ENCODE assay signal across 8 cellular contexts in the genomic region with DNA sequence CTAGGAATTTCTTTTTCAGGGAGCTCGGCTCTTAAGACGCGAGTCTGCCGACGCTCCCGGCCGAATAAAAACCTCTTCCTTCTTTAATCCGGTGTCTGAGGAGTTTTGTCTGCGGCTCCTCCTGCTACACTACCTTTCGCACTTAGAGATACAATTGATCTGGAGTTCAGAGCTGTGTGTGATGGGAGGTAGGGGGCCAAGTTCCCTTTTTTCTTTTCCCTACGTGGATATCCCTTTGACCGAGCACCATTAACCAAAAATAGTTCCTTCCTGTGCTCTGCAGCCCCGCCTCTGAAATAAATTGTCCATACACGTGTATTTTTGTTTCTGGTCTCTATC. TPM values are rescaled to one million over a fixed set of nuclear protein-coding genes. Genes with fewer than 3 reads are reported as not detected.
A peak's percentile ranks its signal among the peaks of the same experiment; 100 is the strongest.
DNase-seq lines count a peak whose midpoint lies in the region; ATAC-seq, FAIRE-seq and TF ChIP-seq lines count a peak whose summit lies in the region.

No MANE protein-coding gene starts in this region.

- peak overlapping the region; percentile 94 for H3K4me2 ChIP-seq in A549

- TF ChIP-seq CTCF in A549 (IDR thresholded peaks at IDR 0.05), result no peak
- TF ChIP-seq CTCF in epithelial cell of esophagus (IDR thresholded peaks at IDR 0.05; ENCODE audit: insufficient read depth, low read depth, low read length, missing control alignments), result no peak
- no peak for TF ChIP-seq CTCF in GM10248 (IDR thresholded peaks at IDR 0.05; ENCODE audit: control extremely low read depth, extremely low read depth, low read depth, missing control alignments)

- H3K4me1 ChIP-seq in A549, result peaks cover 13% of the 10 kb centered on the region; the same call in 2 of the 3 replicates

- peak overlapping the region; percentile 93 for H3K4me3 ChIP-seq in A549
- H3K4me3 ChIP-seq in epithelial cell of esophagus (ENCODE audit: low read length), result peak overlapping the region; percentile 88

- POLR2A ChIA-PET in A549 (lab: Yijun Ruan, JAX), result interaction anchor here (1.3 to 1.5 kb wide), 2 partner anchors 10 to 24 kb away, joined by 3 to 4 read pairs; no protein-coding TSS in a partner anchor
- POLR2A ChIA-PET in GM10248 (lab: Yijun Ruan, JAX), result interaction anchor here (0.6 to 1.6 kb wide), 3 partner anchors 12 to 66 kb away, joined by 3 to 8 read pairs (median 4); no protein-coding TSS in a partner anchor

- peak overlapping the region; percentile 98 for H3K4me3 Mint-ChIP-seq in T-helper 1 cell treated with Interleukin-12 subunit alpha and Interleukin-12 subunit beta and Interleukin-4 antibody, amounts not matched to agents 30 μg/mL and 1 μg/mL, for 36 hours
- peak overlapping the region; percentile 94 for H3K4me3 Mint-ChIP-seq in natural killer cell treated with Interleukin-12 subunit alpha and Interleukin-12 subunit beta and Interleukin-15 and Interleukin-18, amount 100 ng/mL, for 72 hours

- DNase-seq in A549 (ENCODE audit: low read depth in 1 of 2, low spot score in 1 of 2), result no peak
- no peak for DNase-seq in epithelial cell of esophagus (ENCODE audit: low read depth)
- no peak for DNase-seq in natural killer cell treated with Interleukin-12 subunit alpha and Interleukin-12 subunit beta and Interleukin-15 and Interleukin-18, amount 100 ng/mL, for 72 hours (ENCODE audit: low spot score)
- DNase-seq in GM10248 (ENCODE audit: extremely low spot score), result no peak
- DNase-seq in NCI-H345 treated with DMSO at 0.1 percent for 48 hours (lab: John Stamatoyannopoulos, UW; ENCODE audit: unreplicated experiment), result no peak

- CTCF ChIA-PET in A549 (lab: Yijun Ruan, JAX), result interaction anchor here (1.0 to 2.2 kb wide), 8 partner anchors 10 to 373 kb away, joined by 3 to 7 read pairs (median 4); no protein-coding TSS in a partner anchor
- CTCF ChIA-PET in GM10248 (lab: Yijun Ruan, JAX), result interaction anchor here (0.7 to 2.9 kb wide), 6 partner anchors 10 to 216 kb away, joined by 3 to 15 read pairs (median 4); no protein-coding TSS in a partner anchor

- peaks cover 25% of the 10 kb centered on the region for H3K4me1 Mint-ChIP-seq in T-helper 1 cell treated with Interleukin-12 subunit alpha and Interleukin-12 subunit beta and Interleukin-4 antibody, amounts not matched to agents 30 μg/mL and 1 μg/mL, for 36 hours (ENCODE audit: low read depth)
- H3K4me1 Mint-ChIP-seq in natural killer cell treated with Interleukin-12 subunit alpha and Interleukin-12 subunit beta and Interleukin-15 and Interleukin-18, amount 100 ng/mL, for 72 hours (ENCODE audit: low read depth in 2 of 2), result peaks cover 30 to 35% of the 10 kb centered on the region in 2 donors

- no peaks in the 10 kb centered on the region for H3K9me3 ChIP-seq in A549

- H3K27ac ChIP-seq in A549, result peak overlapping the region; percentile 83 to 91

- H3K36me3 Mint-ChIP-seq in T-helper 1 cell treated with Interleukin-12 subunit alpha and Interleukin-12 subunit beta and Interleukin-4 antibody, amounts not matched to agents 30 μg/mL and 1 μg/mL, for 36 hours (ENCODE audit: low read depth), result peaks cover 12% of the 10 kb centered on the region
- peaks cover 14% of the 10 kb centered on the region for H3K36me3 Mint-ChIP-seq in natural killer cell treated with Interleukin-12 subunit alpha and Interleukin-12 subunit beta and Interleukin-15 and Interleukin-18, amount 100 ng/mL, for 72 hours

- TF ChIP-seq EP300 in A549 (IDR thresholded peaks at IDR 0.05), result no peak

- no peaks in the 10 kb centered on the region for H3K9me3 Mint-ChIP-seq in T-helper 1 cell treated with Interleukin-12 subunit alpha and Interleukin-12 subunit beta and Interleukin-4 antibody, amounts not matched to agents 30 μg/mL and 1 μg/mL, for 36 hours
- no peaks in the 10 kb centered on the region for H3K9me3 Mint-ChIP-seq in natural killer cell treated with Interleukin-12 subunit alpha and Interleukin-12 subunit beta and Interleukin-15 and Interleukin-18, amount 100 ng/mL, for 72 hours

- ATAC-seq in A549, result peak; percentile 63 to 68
- ATAC-seq in GM18868 (IDR thresholded peaks at IDR 0.05; ENCODE audit: unreplicated experiment), result peak; percentile 12
- peak; percentile 11 for ATAC-seq in HG03159 (IDR thresholded peaks at IDR 0.05; ENCODE audit: unreplicated experiment)
- peak; percentile 3 to 12 for ATAC-seq in natural killer cell treated with Interleukin-12 subunit alpha and Interleukin-12 subunit beta and Interleukin-15 and Interleukin-18, amount 100 ng/mL, for 72 hours

- H3K27ac Mint-ChIP-seq in T-helper 1 cell treated with Interleukin-12 subunit alpha and Interleukin-12 subunit beta and Interleukin-4 antibody, amounts not matched to agents 30 μg/mL and 1 μg/mL, for 36 hours, result peak overlapping the region; percentile 90
- peak overlapping the region; percentile 80 to 93 for H3K27ac Mint-ChIP-seq in natural killer cell treated with Interleukin-12 subunit alpha and Interleukin-12 subunit beta and Interleukin-15 and Interleukin-18, amount 100 ng/mL, for 72 hours

- H3K27me3 Mint-ChIP-seq in T-helper 1 cell treated with Interleukin-12 subunit alpha and Interleukin-12 subunit beta and Interleukin-4 antibody, amounts not matched to agents 30 μg/mL and 1 μg/mL, for 36 hours (ENCODE audit: low read depth), result peaks cover 11% of the 10 kb centered on the region
- H3K27me3 Mint-ChIP-seq in natural killer cell treated with Interleukin-12 subunit alpha and Interleukin-12 subunit beta and Interleukin-15 and Interleukin-18, amount 100 ng/mL, for 72 hours, result no peaks in the 10 kb centered on the region

- no peak for TF ChIP-seq POLR2A in A549 (IDR thresholded peaks at IDR 0.05; ENCODE audit: low read length)

- 2% methylated on average over 14 of the region's 14 CpGs for WGBS in A549 (ENCODE audit: missing lambda C conversion rate)

- no peak for TF ChIP-seq RAD21 in A549 (conservative IDR thresholded peaks at IDR 0.05 in 1 of 2, IDR thresholded peaks at IDR 0.05 in 1 of 2)

- FAIRE-seq in A549 (lab: Jason Lieb, UNC), result no peak

TF ChIP-seq in A549, 52 proteins besides CTCF, POLR2A, EP300 and RAD21:
- TF ChIP-seq ZFP36 (IDR thresholded peaks at IDR 0.05; ENCODE audit: borderline replicate concordance, partially characterized antibody), result no peak

RNA-seq across cellular contexts. Expression of gene PGM2, which starts 0.6 kb away (rescaled TPM):
- 13.9 and 17.0 TPM in 2 replicates for polyA plus RNA-seq in A549 (2011; rRNA removed)
- polyA plus RNA-seq in A549 (2012; cell fraction: cytosol; rRNA removed), result 5.4 TPM in 2 replicates
- polyA plus RNA-seq in A549 (2012; cell fraction: nucleus; rRNA removed), result 3.9 and 6.5 TPM in 2 replicates
- 11.0 to 11.6 TPM (median 11.4 TPM) in 3 replicates for polyA plus RNA-seq in A549 (2017; fragmentation: RNase III; extraction: RNeasy Plus Mini Kit Qiagen cat#74134 plus additional on column Dnase treatment)
- 5.7 and 9.1 TPM in 2 replicates for polyA minus RNA-seq in A549 (2011; rRNA and poly(A)+ RNA removed)
- total RNA-seq in natural killer cell treated with Interleukin-12 subunit alpha and Interleukin-12 subunit beta and Interleukin-15 and Interleukin-18, amount 100 ng/mL, for 72 hours, result 10 to 100 TPM; 50.7 to 52.2 TPM

Comparison
In these comparisons a context has a peak if more than half of its experiments do, and no peak if none do; other contexts are left out.
1. ATAC-seq: peak in every context shown above with its lines; median percentile 66 in A549; 12 in GM18868; 11 in HG03159; 8 in natural killer cell treated with Interleukin-12 subunit alpha and Interleukin-12 subunit beta and Interleukin-15 and Interleukin-18, amount 100 ng/mL, for 72 hours.